8 cellular contexts compared by ENCODE assay signal in the genomic region with DNA sequence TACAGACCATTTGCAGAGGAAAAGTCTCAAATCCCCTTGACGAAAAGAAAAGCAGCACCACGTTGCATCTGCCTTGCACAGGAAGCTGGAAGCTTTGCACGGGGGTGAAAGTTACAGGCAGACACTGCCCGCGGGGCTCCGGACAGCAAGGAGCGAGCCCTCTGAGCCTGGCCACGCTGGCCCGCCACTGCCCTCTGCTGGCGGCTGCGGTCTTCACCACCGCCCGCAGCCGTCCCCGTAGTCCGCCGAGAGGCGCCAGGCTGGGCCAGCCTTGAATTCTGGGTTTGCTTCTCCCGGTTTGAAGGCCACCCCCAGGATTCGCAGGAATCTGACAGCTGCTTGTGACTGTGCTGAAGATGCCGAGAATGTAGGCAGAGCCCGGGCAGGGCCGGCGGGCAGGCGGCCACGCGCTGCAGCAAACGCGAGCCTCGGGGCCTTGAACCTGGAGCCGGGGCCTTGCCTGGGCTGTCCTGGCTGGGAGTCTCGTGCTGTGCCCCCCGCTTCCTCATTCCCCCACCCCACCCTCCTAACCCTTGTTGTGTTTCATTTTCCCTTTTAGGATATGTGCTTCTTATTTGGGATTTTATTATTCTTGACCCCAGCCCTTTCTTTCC. TPM values are rescaled to one million over a fixed set of nuclear protein-coding genes. Genes with fewer than 3 reads are reported as not detected.
DNase-seq lines count a peak whose midpoint lies in the region; ATAC-seq and TF ChIP-seq lines count a peak whose summit lies in the region.

No MANE protein-coding gene starts in this region.

- H3K9me3 ChIP-seq in CD8-positive, alpha-beta T cell (ENCODE audit: low read length): no peaks in the 10 kb centered on the region
- no peaks in the 10 kb centered on the region for H3K9me3 ChIP-seq in heart right ventricle
- no peaks in the 10 kb centered on the region for H3K9me3 ChIP-seq in prostate gland

- TF ChIP-seq POLR2A in prostate gland (IDR thresholded peaks at IDR 0.05): no peak

- no peak overlapping the region for H3K4me3 ChIP-seq in CD8-positive, alpha-beta T cell (ENCODE audit: low read depth, low read length)
- H3K4me3 ChIP-seq in heart right ventricle: peak overlapping the region in 3 of 10 donors; percentile 18 to 19 (median 18)
- no peak overlapping the region for H3K4me3 ChIP-seq in prostate gland

- no peak overlapping the region for H3K4me3 Mint-ChIP-seq in CD8-positive, alpha-beta T cell
- H3K4me3 Mint-ChIP-seq in activated naive CD8-positive, alpha-beta T cell treated with anti-CD3 and anti-CD28 coated beads, Interleukin-2, amount 50 U/mL, for 24 hours: no peak overlapping the region

- H3K27me3 Mint-ChIP-seq in CD8-positive, alpha-beta T cell (ENCODE audit: low read depth): peaks cover 63% of the 10 kb centered on the region
- peaks cover 46% of the 10 kb centered on the region for H3K27me3 Mint-ChIP-seq in activated naive CD8-positive, alpha-beta T cell treated with anti-CD3 and anti-CD28 coated beads, Interleukin-2, amount 50 U/mL, for 24 hours

- TF ChIP-seq CTCF in CD8-positive, alpha-beta T cell (IDR thresholded peaks at IDR 0.05): peak; percentile 58
- TF ChIP-seq CTCF in heart right ventricle (IDR thresholded peaks at IDR 0.05) (peak; percentile 89 to 99 (median 97)), prostate gland (IDR thresholded peaks at IDR 0.05) (peak; percentile 72 to 90 (median 90))

- ATAC-seq in CD8-positive, alpha-beta T cell: peak; percentile 44
- ATAC-seq in GM19463 (IDR thresholded peaks at IDR 0.05; ENCODE audit: unreplicated experiment) (peak; percentile 76), HG03558 (IDR thresholded peaks at IDR 0.05; ENCODE audit: extremely low read depth, unreplicated experiment) (peak; percentile 78), heart right ventricle (peak; percentile 94 to 97 (median 96))
- peak; percentile 83 for ATAC-seq in activated naive CD8-positive, alpha-beta T cell treated with anti-CD3 and anti-CD28 coated beads, Interleukin-2, amount 50 U/mL, for 24 hours

- POLR2A ChIA-PET in CD8-positive, alpha-beta T cell (lab: Charles Lee): no interaction called here

- H3K9me3 Mint-ChIP-seq in CD8-positive, alpha-beta T cell: no peaks in the 10 kb centered on the region
- H3K9me3 Mint-ChIP-seq in activated naive CD8-positive, alpha-beta T cell treated with anti-CD3 and anti-CD28 coated beads, Interleukin-2, amount 50 U/mL, for 24 hours: no peaks in the 10 kb centered on the region

- H3K36me3 Mint-ChIP-seq in CD8-positive, alpha-beta T cell: no peaks in the 10 kb centered on the region
- no peaks in the 10 kb centered on the region for H3K36me3 Mint-ChIP-seq in activated naive CD8-positive, alpha-beta T cell treated with anti-CD3 and anti-CD28 coated beads, Interleukin-2, amount 50 U/mL, for 24 hours (ENCODE audit: low read depth)

- CTCF ChIA-PET in CD8-positive, alpha-beta T cell (lab: Charles Lee): interaction anchor here (0.6 to 1.8 kb wide), 4 partner anchors 13 to 83 kb away, joined by 3 to 5 read pairs (median 4); no protein-coding TSS in a partner anchor

- H3K4me1 ChIP-seq in CD8-positive, alpha-beta T cell (ENCODE audit: insufficient read depth, low read length): peaks cover 4% of the 10 kb centered on the region
- H3K4me1 ChIP-seq in heart right ventricle (peaks cover 0 to 9% (median 0%) of the 10 kb centered on the region in 9 donors), prostate gland (replicated peaks) (no peaks in the 10 kb centered on the region)

- 22 to 23% methylated on average over 33 of the region's 33 CpGs for WGBS in heart right ventricle, 2 donors
- WGBS in prostate gland: 38% methylated on average over 21 of the region's 33 CpGs

- H3K27ac ChIP-seq in CD8-positive, alpha-beta T cell (ENCODE audit: low read depth, low read length): no peak overlapping the region
- H3K27ac ChIP-seq in heart right ventricle (no peak overlapping the region), prostate gland (no peak overlapping the region)

- intact Hi-C loops in CD8-positive, alpha-beta T cell (cut with DNase I, micrococcal nuclease): loop anchor here (1.0 to 5.0 kb wide), 3 partner anchors 84 to 696 kb away; no protein-coding TSS in a partner anchor
- intact Hi-C loops in heart right ventricle (cut with DNase I) (loop anchor here (1.0 to 10.0 kb wide), 13 partner anchors 64 to 696 kb away; a partner anchor contains a TSS), prostate gland (cut with DNase I) (loop anchor here (1.0 to 10.0 kb wide), 4 partner anchors 184 to 664 kb away; a partner anchor contains a TSS)

- peak; percentile 12 to 64 (median 30) for DNase-seq in CD8-positive, alpha-beta T cell
- peak; percentile 61 for DNase-seq in SKM-1 (lab: John Stamatoyannopoulos, UW; ENCODE audit: unreplicated experiment)
- DNase-seq in activated naive CD8-positive, alpha-beta T cell treated with anti-CD3 and anti-CD28 coated beads, Interleukin-2, amount 50 U/mL, for 24 hours: peak; percentile 78
- DNase-seq in heart right ventricle: peak; percentile 64 to 83
- peak; percentile 41 for DNase-seq in prostate gland (ENCODE audit: low spot score)
- DNase-seq in DMS153 (lab: John Stamatoyannopoulos, UW): no peak

- no peaks in the 10 kb centered on the region for H3K36me3 ChIP-seq in CD8-positive, alpha-beta T cell (ENCODE audit: insufficient read depth, low read length)
- no peaks in the 10 kb centered on the region for H3K36me3 ChIP-seq in heart right ventricle
- H3K36me3 ChIP-seq in prostate gland: no peaks in the 10 kb centered on the region

- H3K27ac Mint-ChIP-seq in CD8-positive, alpha-beta T cell: no peak overlapping the region
- H3K27ac Mint-ChIP-seq in activated naive CD8-positive, alpha-beta T cell treated with anti-CD3 and anti-CD28 coated beads, Interleukin-2, amount 50 U/mL, for 24 hours: no peak overlapping the region

- H3K27me3 ChIP-seq in CD8-positive, alpha-beta T cell (ENCODE audit: insufficient read depth, low read length): no peaks in the 10 kb centered on the region
- H3K27me3 ChIP-seq in heart right ventricle (peaks cover 0 to 37% (median 5%) of the 10 kb centered on the region in 7 donors), prostate gland (replicated peaks; ENCODE audit: insufficient read depth) (no peaks in the 10 kb centered on the region)

- peaks cover 2% of the 10 kb centered on the region for H3K4me1 Mint-ChIP-seq in CD8-positive, alpha-beta T cell (ENCODE audit: low read depth)
- H3K4me1 Mint-ChIP-seq in activated naive CD8-positive, alpha-beta T cell treated with anti-CD3 and anti-CD28 coated beads, Interleukin-2, amount 50 U/mL, for 24 hours: peaks cover 10% of the 10 kb centered on the region

RNA-seq across cellular contexts. Expression of a gene that starts 49.2 kb away (rescaled TPM):
- total RNA-seq in CD8-positive, alpha-beta T cell: not detected
- total RNA-seq in heart right ventricle (under 1 TPM in 7 of 10 donors, not detected in 3; 0.05 to 0.68 (median 0.07) TPM), prostate gland (1 to 10 TPM in 1 of 2 donors, under 1 TPM in 1; 0.68 to 5.9 TPM)
- under 1 TPM; 0.03 to 0.07 TPM for polyA plus RNA-seq in heart right ventricle

Comparison
In these comparisons a context has a peak if more than half of its experiments do, and no peak if none do; other contexts are left out.
1. ATAC-seq: peak in every context shown above with its lines; median percentile 96 in heart right ventricle; 83 in activated naive CD8-positive, alpha-beta T cell treated with anti-CD3 and anti-CD28 coated beads, Interleukin-2, amount 50 U/mL, for 24 hours; 78 in HG03558; 76 in GM19463; 44 in CD8-positive, alpha-beta T cell.